ENCODE assay signal across 4 cellular contexts in the genomic region with DNA sequence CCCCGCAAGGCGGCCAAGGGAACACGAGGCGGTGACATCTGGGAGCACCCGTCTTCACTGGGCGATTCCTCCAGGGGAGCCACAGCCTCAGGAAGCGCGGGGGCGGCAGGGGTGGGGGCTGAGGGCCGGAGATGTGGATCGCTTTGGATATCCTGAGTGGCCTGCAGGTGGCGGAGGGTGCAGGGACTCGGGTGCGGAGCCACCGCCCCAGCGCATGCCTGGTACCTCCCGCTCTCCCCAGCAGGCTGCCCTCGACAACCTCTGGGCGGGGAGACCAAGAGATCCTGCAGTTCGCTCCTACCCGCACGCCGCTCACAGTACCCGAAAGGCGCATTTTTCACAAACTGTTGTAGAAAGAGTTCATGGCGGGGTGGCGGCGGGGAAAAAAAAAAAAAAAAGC.
DNase-seq lines count a peak whose midpoint lies in the region; ATAC-seq, FAIRE-seq and TF ChIP-seq lines count a peak whose summit lies in the region.
"Not testable (repeated sequence)": the region's sequence is repeated elsewhere in the genome, so short reads cannot be mapped to it uniquely, and the experiment has no call there.

No MANE protein-coding gene starts in this region.

- not testable (repeated sequence) for H3K27me3 ChIP-seq in GM23338 (ENCODE audit: insufficient read depth); HCT116 (ENCODE audit: insufficient read depth, low read length); HepG2 (ENCODE audit: control insufficient read depth in 1 of 2, insufficient read depth in 2 of 2, low read length in 2 of 2)

- not testable (repeated sequence) for H3K36me3 Mint-ChIP-seq in GM23338 (ENCODE audit: low read depth); WTC11

- TF ChIP-seq CTCF in GM23338 (conservative IDR thresholded peaks at IDR 0.05; ENCODE audit: low read depth in 2 of 2); HCT116 (IDR thresholded peaks at IDR 0.05 in 2 of 3, conservative IDR thresholded peaks at IDR 0.05 in 1 of 3; ENCODE audit: borderline replicate concordance in 1 of 3, insufficient read depth in 1 of 3, low read depth in 2 of 3, low read length in 2 of 3); WTC11 (IDR thresholded peaks at IDR 0.05); HepG2 (CRISPR knock-in tag; IDR thresholded peaks at IDR 0.05): not testable (repeated sequence)

- H4K20me1 ChIP-seq in GM23338 (replicated peaks; ENCODE audit: insufficient read depth); HCT116 (ENCODE audit: insufficient read depth); HepG2 (ENCODE audit: insufficient read depth, low read length): not testable (repeated sequence)

- H3K27me3 Mint-ChIP-seq in GM23338 (ENCODE audit: insufficient read depth, low read depth, poor library complexity); WTC11 (ENCODE audit: low read depth): not testable (repeated sequence)

- not testable (repeated sequence) for H3K27ac ChIP-seq in GM23338 (ENCODE audit: low read depth); HCT116 (ENCODE audit: low read depth, low read length); HepG2 (ENCODE audit: extremely low read length, insufficient read depth, low read length)

- in situ Hi-C loops in HepG2 (cut with HindIII; ENCODE audit: extremely low pct_ligation_motif_present, low pct_unique_long_range_greater_than_20kb) = not testable (repeated sequence)

- not testable (repeated sequence) for H3K79me2 ChIP-seq in GM23338 (replicated peaks; ENCODE audit: insufficient read depth); HCT116 (ENCODE audit: insufficient read depth, low read length); HepG2 (ENCODE audit: insufficient read depth, low read length)

- not testable (repeated sequence) for H3K27ac Mint-ChIP-seq in GM23338, WTC11

- not testable (repeated sequence) for FAIRE-seq in HepG2 (lab: Jason Lieb, UNC)

- not testable (repeated sequence) for H3K9ac ChIP-seq in HCT116 (ENCODE audit: low read length); HepG2 (ENCODE audit: insufficient read depth, low read depth, low read length)

- H3K9me3 Mint-ChIP-seq in GM23338, WTC11: not testable (repeated sequence)

- POLR2A ChIA-PET in HCT116 (lab: Charles Lee); WTC11 (lab: Charles Lee); HepG2 (lab: Yijun Ruan, JAX): not testable (repeated sequence)

- TF ChIP-seq POLR2A in HCT116 (IDR thresholded peaks at IDR 0.05; ENCODE audit: borderline replicate concordance, extremely low read depth, insufficient read depth, insufficient read length); HepG2 (IDR thresholded peaks at IDR 0.05; ENCODE audit: insufficient read depth in 1 of 2, low read depth in 2 of 2, low read length in 2 of 2): not testable (repeated sequence)

- RAD21 ChIA-PET in HCT116 (lab: Charles Lee; ENCODE audit: low non-redundant PET in 1 of 2, low total read pairs in 2 of 2, uncharacterized antibody in 2 of 2, unreplicated experiment in 2 of 2) = not testable (repeated sequence)

- H2AFZ ChIP-seq in GM23338; HCT116 (ENCODE audit: low read depth, low read length, poor library complexity, severe bottlenecking); HepG2 (ENCODE audit: low read length): not testable (repeated sequence)

- H3K9me3 ChIP-seq in HCT116 (ENCODE audit: control insufficient read depth in 1 of 2, insufficient read depth in 1 of 2, low read depth in 1 of 2, low read length in 2 of 2); HepG2 (ENCODE audit: low read length): not testable (repeated sequence)

- not testable (repeated sequence) for H3K9me2 ChIP-seq in GM23338 (ENCODE audit: insufficient read depth); HCT116 (ENCODE audit: insufficient read depth)

- not testable (repeated sequence) for TF ChIP-seq EP300 in HepG2 (IDR thresholded peaks at IDR 0.05; ENCODE audit: low read depth in 2 of 2, low read length in 2 of 2); HepG2 (CRISPR knock-in tag; IDR thresholded peaks at IDR 0.05; ENCODE audit: borderline replicate concordance)

- CTCF ChIA-PET in HCT116 (lab: Charles Lee); WTC11 (lab: Charles Lee); HepG2 (lab: Yijun Ruan, JAX; ENCODE audit: low intra/inter-chr PET ratio, low total read pairs): not testable (repeated sequence)

- not testable (repeated sequence) for DNase-seq in GM23338 (ENCODE audit: low spot score); HCT116 (ENCODE audit: low read depth, low spot score); WTC11 (ENCODE audit: low spot score); HepG2 (ENCODE audit: low spot score)

- not testable (repeated sequence) for H3K4me2 ChIP-seq in GM23338; HCT116 (ENCODE audit: low read length); HepG2 (ENCODE audit: low read depth, low read length)

- H3K4me1 Mint-ChIP-seq in GM23338, WTC11: not testable (repeated sequence)

- not testable (repeated sequence) for TF ChIP-seq RAD21 in HCT116 (IDR thresholded peaks at IDR 0.05; ENCODE audit: low read depth); HepG2 (CRISPR knock-in tag; IDR thresholded peaks at IDR 0.05)

- BruUV-seq in HCT116 (replicated peaks; lab: Mats Ljungman, UMichigan) = not testable (repeated sequence)
- TSS peak; percentile 37 for BruUV-seq in HepG2 (replicated peaks; lab: Mats Ljungman, UMichigan)

- H3F3A ChIP-seq in GM23338 (replicated peaks; ENCODE audit: low read depth) = not testable (repeated sequence)

- not testable (repeated sequence) for H3K4me3 Mint-ChIP-seq in GM23338, WTC11

- H3K36me3 ChIP-seq in GM23338 (ENCODE audit: insufficient read depth); HCT116 (ENCODE audit: control insufficient read depth in 1 of 2, insufficient read depth in 2 of 2, low read length in 2 of 2); HepG2 (replicated peaks in 1 of 2; ENCODE audit: control insufficient read depth in 1 of 2, insufficient read depth in 2 of 2, low read length in 2 of 2): not testable (repeated sequence)

- no CpG with 5 or more reads among the region's 28 CpGs for WGBS in HepG2 (ENCODE audit: low lambda C conversion rate)

- H3K4me1 ChIP-seq in GM23338 (ENCODE audit: insufficient read depth); HCT116 (ENCODE audit: control insufficient read depth in 1 of 2, insufficient read depth in 2 of 2, low read length in 2 of 2); HepG2 (ENCODE audit: insufficient read depth, low read length): not testable (repeated sequence)

- H3K4me3 ChIP-seq in GM23338; HCT116 (replicated peaks in 1 of 2; ENCODE audit: low read depth in 1 of 2, low read length in 2 of 2); HepG2 (replicated peaks in 1 of 3; ENCODE audit: insufficient read depth in 1 of 3, low read depth in 2 of 3, low read length in 3 of 3): not testable (repeated sequence)

- ATAC-seq in GM23338 = peak; percentile 61
- peak; percentile 49; the same call in 1 of the 2 replicates for ATAC-seq in HCT116
- peak; percentile 66 for ATAC-seq in WTC11
- ATAC-seq in HepG2 = not testable (repeated sequence)

- intact Hi-C loops in HCT116 (cut with micrococcal nuclease); HepG2 (cut with micrococcal nuclease; ENCODE audit: unreplicated experiment): not testable (repeated sequence)
